In genomic region chr5:172691886-172692285, GRCh38 we compare ENCODE assay signal across 15 cellular contexts.
"Had no signal": no experiment of that assay in that cellular context is flagged by ENCODE, and none has a peak within 500 bp of the region (broad histone marks: within the 10 kb centered on the region; RNA-seq: fewer than 3 reads in every experiment).

No MANE protein-coding gene starts in this region.

- ATAC-seq: naive thymus-derived CD4-positive, alpha-beta T cell; stimulated activated memory B cell treated with anti-CD40 and anti-IgM and Interleukin-4, amounts not matched to agents 10 μg/mL and 1 μg/mL and 100 μg/mL, for 72 hours; upper lobe of right lung had no signal

- H3K9me3 ChIP-seq: colonic mucosa, upper lobe of right lung had no signal

- H3K4me3 ChIP-seq: colonic mucosa, upper lobe of right lung had no signal

- H3K27ac ChIP-seq: colonic mucosa, upper lobe of right lung had no signal

- DNase-seq: activated CD4-positive, alpha-beta memory T cell treated with anti-CD3 and anti-CD28 coated beads, Interleukin-2, amount 10 ng/mL, durations not matched to agents 7 days and 5 days; activated gamma-delta T cell treated with Interleukin-2 at 50 U/mL for 16 hours; activated naive CD8-positive, alpha-beta T cell treated with anti-CD3 and anti-CD28 coated beads, Interleukin-2, amount 10 ng/mL, durations not matched to agents 7 days and 5 days; activated T-cell treated with anti-CD3 and anti-CD28 coated beads, Interleukin-2, amount 50 U/mL, for 48 hours; anterior cingulate cortex; colonic mucosa; effector CD4-positive, alpha-beta T cell; foreskin melanocyte; head of caudate nucleus; naive thymus-derived CD4-positive, alpha-beta T cell; posterior cingulate gyrus; stimulated activated CD4-positive, alpha-beta T cell treated with anti-CD3 and anti-CD28 coated beads, Interleukin-1b, Interleukin-23, amount 100 ng/mL, for 48 hours; SW 1271; upper lobe of right lung had no signal

- H3K27me3 ChIP-seq: colonic mucosa, upper lobe of right lung had no signal

- H3K36me3 ChIP-seq: colonic mucosa, upper lobe of right lung had no signal
